In the genomic region with DNA sequence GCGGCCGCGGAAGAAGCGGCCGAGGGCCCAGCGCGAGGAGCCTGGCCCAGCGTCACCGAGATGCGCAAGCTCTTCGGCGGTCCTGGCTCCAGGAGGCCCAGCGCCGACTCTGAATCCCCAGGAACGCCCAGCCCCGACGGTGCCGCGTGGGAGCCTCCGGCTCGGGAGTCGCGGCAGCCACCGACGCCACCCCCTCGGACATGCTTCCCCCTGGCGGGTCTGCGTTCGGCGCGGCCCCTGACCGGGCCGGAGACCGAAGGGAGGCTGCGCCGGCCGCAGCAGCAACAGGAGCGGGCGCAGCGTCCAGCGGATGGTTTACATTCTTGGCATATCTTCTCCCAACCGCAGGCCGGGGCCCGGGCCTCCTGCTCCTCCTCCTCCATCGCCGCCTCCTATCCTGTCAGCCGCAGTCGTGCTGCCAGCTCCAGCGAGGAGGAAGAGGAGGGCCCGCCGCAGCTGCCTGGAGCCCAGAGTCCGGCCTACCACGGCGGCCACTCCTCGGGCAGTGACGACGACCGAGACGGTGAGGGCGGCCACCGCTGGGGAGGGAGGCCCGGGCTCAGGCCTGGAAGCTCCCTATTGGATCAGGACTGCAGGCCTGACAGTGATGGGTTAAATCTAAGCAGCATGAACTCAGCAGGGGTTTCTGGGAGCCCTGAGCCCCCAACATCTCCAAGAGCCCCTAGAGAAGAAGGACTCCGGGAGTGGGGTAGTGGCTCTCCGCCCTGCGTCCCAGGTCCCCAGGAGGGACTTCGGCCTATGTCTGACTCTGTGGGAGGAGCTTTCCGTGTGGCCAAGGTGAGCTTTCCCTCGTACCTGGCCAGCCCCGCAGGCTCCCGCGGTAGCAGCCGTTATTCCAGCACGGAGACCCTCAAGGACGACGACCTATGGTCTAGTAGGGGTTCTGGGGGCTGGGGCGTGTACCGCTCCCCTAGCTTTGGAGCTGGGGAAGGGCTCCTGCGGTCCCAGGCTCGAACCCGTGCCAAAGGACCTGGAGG, we compare ENCODE assay signal across 1 cellular context.
TF ChIP-seq lines count a peak whose summit lies in the region.

No MANE protein-coding gene starts in this region.

TF ChIP-seq in HepG2, 621 proteins besides CTCF, POLR2A, EP300 and RAD21 (continued from another document and continues in another):
- TF ChIP-seq MTF1 (CRISPR knock-in tag; IDR thresholded peaks at IDR 0.05) (0 out of 2 replicates have a peak, but pooled peaks have one; percentile 70), ZNF567 (CRISPR knock-in tag; IDR thresholded peaks at IDR 0.05; ENCODE audit: borderline replicate concordance) (no peak), ZBTB7B (CRISPR knock-in tag; IDR thresholded peaks at IDR 0.05) (0 out of 2 replicates have a peak, but pooled peaks have one; percentile 54), ZMYM2 (CRISPR knock-in tag; IDR thresholded peaks at IDR 0.05) (peak; percentile 46; the same call in 1 of the 2 replicates), YEATS2 (CRISPR knock-in tag; IDR thresholded peaks at IDR 0.05; ENCODE audit: borderline replicate concordance) (peak; percentile 76; the same call in 1 of the 2 replicates), NKX3-1 (CRISPR knock-in tag; IDR thresholded peaks at IDR 0.05) (peak; percentile 88), ZNF816 (CRISPR knock-in tag; IDR thresholded peaks at IDR 0.05; ENCODE audit: borderline replicate concordance) (peak; percentile 53; the same call in 1 of the 2 replicates), NFRKB (IDR thresholded peaks at IDR 0.05) (no peak), GATAD1 (CRISPR knock-in tag; IDR thresholded peaks at IDR 0.05) (peak; percentile 36; the same call in 1 of the 2 replicates), TSC22D2 (CRISPR knock-in tag; IDR thresholded peaks at IDR 0.05; ENCODE audit: borderline replicate concordance) (0 out of 2 replicates have a peak, but pooled peaks have one; percentile 37), ZNF160 (CRISPR knock-in tag; IDR thresholded peaks at IDR 0.05) (peak; percentile 79; the same call in 1 of the 2 replicates), STAG1 (CRISPR knock-in tag; IDR thresholded peaks at IDR 0.05) (peak; percentile 25), RBFOX2 (IDR thresholded peaks at IDR 0.05; ENCODE audit: low read depth, low read length) (peak; percentile 85), NONO (IDR thresholded peaks at IDR 0.05) (no peak), NONO (CRISPR knock-in tag; conservative IDR thresholded peaks at IDR 0.05) (peak; percentile 92), SP140L (CRISPR knock-in tag; IDR thresholded peaks at IDR 0.05; ENCODE audit: borderline replicate concordance) (no peak), FOSL1 (CRISPR knock-in tag; IDR thresholded peaks at IDR 0.05; ENCODE audit: borderline replicate concordance) (peak; percentile 21; the same call in 1 of the 2 replicates), PHF8 (CRISPR knock-in tag; IDR thresholded peaks at IDR 0.05) (peak; percentile 77; the same call in 1 of the 2 replicates), ELF3 (CRISPR knock-in tag; IDR thresholded peaks at IDR 0.05) (peak; percentile 87), ZNF629 (CRISPR knock-in tag; conservative IDR thresholded peaks at IDR 0.05) (0 out of 2 replicates have a peak, but pooled peaks have one; percentile 31), ZNF781 (CRISPR knock-in tag; IDR thresholded peaks at IDR 0.05; ENCODE audit: borderline replicate concordance, not compliant biosample characterization) (peak; percentile 85), SNRNP70 (IDR thresholded peaks at IDR 0.05; ENCODE audit: low read depth, low read length) (no peak), ZNF230 (CRISPR knock-in tag; IDR thresholded peaks at IDR 0.05) (0 out of 2 replicates have a peak, but pooled peaks have one; percentile 41), NR2F2 (IDR thresholded peaks at IDR 0.05; ENCODE audit: borderline replicate concordance, low read depth) (0 out of 2 replicates have a peak, but pooled peaks have one; percentile 4)
- TF ChIP-seq, protein P1, sequence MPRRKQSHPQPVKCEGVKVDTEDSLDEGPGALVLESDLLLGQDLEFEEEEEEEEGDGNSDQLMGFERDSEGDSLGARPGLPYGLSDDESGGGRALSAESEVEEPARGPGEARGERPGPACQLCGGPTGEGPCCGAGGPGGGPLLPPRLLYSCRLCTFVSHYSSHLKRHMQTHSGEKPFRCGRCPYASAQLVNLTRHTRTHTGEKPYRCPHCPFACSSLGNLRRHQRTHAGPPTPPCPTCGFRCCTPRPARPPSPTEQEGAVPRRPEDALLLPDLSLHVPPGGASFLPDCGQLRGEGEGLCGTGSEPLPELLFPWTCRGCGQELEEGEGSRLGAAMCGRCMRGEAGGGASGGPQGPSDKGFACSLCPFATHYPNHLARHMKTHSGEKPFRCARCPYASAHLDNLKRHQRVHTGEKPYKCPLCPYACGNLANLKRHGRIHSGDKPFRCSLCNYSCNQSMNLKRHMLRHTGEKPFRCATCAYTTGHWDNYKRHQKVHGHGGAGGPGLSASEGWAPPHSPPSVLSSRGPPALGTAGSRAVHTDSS (CRISPR knock-in tag; conservative IDR thresholded peaks at IDR 0.05), result 0 out of 2 replicates have a peak, but pooled peaks have one; percentile 45
- TF ChIP-seq, protein P2, sequence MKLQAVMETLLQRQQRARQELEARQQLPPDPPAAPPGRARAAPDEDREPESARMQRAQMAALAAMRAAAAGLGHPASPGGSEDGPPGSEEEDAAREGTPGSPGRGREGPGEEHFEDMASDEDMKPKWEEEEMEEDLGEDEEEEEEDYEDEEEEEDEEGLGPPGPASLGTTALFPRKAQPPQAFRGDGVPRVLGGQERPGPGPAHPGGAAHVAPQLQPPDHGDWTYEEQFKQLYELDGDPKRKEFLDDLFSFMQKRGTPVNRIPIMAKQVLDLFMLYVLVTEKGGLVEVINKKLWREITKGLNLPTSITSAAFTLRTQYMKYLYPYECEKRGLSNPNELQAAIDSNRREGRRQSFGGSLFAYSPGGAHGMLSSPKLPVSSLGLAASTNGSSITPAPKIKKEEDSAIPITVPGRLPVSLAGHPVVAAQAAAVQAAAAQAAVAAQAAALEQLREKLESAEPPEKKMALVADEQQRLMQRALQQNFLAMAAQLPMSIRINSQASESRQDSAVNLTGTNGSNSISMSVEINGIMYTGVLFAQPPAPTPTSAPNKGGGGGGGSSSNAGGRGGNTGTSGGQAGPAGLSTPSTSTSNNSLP (IDR thresholded peaks at IDR 0.05; ENCODE audit: low read depth, low read length), result 0 out of 2 replicates have a peak, but pooled peaks have one; percentile 10
- TF ChIP-seq, protein P3, sequence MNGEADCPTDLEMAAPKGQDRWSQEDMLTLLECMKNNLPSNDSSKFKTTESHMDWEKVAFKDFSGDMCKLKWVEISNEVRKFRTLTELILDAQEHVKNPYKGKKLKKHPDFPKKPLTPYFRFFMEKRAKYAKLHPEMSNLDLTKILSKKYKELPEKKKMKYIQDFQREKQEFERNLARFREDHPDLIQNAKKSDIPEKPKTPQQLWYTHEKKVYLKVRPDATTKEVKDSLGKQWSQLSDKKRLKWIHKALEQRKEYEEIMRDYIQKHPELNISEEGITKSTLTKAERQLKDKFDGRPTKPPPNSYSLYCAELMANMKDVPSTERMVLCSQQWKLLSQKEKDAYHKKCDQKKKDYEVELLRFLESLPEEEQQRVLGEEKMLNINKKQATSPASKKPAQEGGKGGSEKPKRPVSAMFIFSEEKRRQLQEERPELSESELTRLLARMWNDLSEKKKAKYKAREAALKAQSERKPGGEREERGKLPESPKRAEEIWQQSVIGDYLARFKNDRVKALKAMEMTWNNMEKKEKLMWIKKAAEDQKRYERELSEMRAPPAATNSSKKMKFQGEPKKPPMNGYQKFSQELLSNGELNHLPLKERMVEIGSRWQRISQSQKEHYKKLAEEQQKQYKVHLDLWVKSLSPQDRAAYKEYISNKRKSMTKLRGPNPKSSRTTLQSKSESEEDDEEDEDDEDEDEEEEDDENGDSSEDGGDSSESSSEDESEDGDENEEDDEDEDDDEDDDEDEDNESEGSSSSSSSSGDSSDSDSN (CRISPR knock-in tag; IDR thresholded peaks at IDR 0.05), result peak; percentile 99
- TF ChIP-seq, protein P4, sequence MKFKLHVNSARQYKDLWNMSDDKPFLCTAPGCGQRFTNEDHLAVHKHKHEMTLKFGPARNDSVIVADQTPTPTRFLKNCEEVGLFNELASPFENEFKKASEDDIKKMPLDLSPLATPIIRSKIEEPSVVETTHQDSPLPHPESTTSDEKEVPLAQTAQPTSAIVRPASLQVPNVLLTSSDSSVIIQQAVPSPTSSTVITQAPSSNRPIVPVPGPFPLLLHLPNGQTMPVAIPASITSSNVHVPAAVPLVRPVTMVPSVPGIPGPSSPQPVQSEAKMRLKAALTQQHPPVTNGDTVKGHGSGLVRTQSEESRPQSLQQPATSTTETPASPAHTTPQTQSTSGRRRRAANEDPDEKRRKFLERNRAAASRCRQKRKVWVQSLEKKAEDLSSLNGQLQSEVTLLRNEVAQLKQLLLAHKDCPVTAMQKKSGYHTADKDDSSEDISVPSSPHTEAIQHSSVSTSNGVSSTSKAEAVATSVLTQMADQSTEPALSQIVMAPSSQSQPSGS (CRISPR knock-in tag; IDR thresholded peaks at IDR 0.05), result peak; percentile 44; the same call in 1 of the 2 replicates
- TF ChIP-seq, protein P5, sequence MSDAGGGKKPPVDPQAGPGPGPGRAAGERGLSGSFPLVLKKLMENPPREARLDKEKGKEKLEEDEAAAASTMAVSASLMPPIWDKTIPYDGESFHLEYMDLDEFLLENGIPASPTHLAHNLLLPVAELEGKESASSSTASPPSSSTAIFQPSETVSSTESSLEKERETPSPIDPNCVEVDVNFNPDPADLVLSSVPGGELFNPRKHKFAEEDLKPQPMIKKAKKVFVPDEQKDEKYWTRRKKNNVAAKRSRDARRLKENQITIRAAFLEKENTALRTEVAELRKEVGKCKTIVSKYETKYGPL (CRISPR knock-in tag; IDR thresholded peaks at IDR 0.05), result peak; percentile 79; the same call in 1 of the 2 replicates
- TF ChIP-seq, protein P6, sequence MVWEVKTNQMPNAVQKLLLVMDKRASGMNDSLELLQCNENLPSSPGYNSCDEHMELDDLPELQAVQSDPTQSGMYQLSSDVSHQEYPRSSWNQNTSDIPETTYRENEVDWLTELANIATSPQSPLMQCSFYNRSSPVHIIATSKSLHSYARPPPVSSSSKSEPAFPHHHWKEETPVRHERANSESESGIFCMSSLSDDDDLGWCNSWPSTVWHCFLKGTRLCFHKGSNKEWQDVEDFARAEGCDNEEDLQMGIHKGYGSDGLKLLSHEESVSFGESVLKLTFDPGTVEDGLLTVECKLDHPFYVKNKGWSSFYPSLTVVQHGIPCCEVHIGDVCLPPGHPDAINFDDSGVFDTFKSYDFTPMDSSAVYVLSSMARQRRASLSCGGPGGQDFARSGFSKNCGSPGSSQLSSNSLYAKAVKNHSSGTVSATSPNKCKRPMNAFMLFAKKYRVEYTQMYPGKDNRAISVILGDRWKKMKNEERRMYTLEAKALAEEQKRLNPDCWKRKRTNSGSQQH (CRISPR knock-in tag; IDR thresholded peaks at IDR 0.05; ENCODE audit: low read depth), result no peak
- TF ChIP-seq, protein P7, sequence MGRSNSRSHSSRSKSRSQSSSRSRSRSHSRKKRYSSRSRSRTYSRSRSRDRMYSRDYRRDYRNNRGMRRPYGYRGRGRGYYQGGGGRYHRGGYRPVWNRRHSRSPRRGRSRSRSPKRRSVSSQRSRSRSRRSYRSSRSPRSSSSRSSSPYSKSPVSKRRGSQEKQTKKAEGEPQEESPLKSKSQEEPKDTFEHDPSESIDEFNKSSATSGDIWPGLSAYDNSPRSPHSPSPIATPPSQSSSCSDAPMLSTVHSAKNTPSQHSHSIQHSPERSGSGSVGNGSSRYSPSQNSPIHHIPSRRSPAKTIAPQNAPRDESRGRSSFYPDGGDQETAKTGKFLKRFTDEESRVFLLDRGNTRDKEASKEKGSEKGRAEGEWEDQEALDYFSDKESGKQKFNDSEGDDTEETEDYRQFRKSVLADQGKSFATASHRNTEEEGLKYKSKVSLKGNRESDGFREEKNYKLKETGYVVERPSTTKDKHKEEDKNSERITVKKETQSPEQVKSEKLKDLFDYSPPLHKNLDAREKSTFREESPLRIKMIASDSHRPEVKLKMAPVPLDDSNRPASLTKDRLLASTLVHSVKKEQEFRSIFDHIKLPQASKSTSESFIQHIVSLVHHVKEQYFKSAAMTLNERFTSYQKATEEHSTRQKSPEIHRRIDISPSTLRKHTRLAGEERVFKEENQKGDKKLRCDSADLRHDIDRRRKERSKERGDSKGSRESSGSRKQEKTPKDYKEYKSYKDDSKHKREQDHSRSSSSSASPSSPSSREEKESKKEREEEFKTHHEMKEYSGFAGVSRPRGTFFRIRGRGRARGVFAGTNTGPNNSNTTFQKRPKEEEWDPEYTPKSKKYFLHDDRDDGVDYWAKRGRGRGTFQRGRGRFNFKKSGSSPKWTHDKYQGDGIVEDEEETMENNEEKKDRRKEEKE (IDR thresholded peaks at IDR 0.05), result no peak
- TF ChIP-seq, protein P8, sequence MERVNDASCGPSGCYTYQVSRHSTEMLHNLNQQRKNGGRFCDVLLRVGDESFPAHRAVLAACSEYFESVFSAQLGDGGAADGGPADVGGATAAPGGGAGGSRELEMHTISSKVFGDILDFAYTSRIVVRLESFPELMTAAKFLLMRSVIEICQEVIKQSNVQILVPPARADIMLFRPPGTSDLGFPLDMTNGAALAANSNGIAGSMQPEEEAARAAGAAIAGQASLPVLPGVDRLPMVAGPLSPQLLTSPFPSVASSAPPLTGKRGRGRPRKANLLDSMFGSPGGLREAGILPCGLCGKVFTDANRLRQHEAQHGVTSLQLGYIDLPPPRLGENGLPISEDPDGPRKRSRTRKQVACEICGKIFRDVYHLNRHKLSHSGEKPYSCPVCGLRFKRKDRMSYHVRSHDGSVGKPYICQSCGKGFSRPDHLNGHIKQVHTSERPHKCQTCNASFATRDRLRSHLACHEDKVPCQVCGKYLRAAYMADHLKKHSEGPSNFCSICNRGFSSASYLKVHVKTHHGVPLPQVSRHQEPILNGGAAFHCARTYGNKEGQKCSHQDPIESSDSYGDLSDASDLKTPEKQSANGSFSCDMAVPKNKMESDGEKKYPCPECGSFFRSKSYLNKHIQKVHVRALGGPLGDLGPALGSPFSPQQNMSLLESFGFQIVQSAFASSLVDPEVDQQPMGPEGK (CRISPR knock-in tag; IDR thresholded peaks at IDR 0.05), result peak; percentile 73
- TF ChIP-seq, protein P9, sequence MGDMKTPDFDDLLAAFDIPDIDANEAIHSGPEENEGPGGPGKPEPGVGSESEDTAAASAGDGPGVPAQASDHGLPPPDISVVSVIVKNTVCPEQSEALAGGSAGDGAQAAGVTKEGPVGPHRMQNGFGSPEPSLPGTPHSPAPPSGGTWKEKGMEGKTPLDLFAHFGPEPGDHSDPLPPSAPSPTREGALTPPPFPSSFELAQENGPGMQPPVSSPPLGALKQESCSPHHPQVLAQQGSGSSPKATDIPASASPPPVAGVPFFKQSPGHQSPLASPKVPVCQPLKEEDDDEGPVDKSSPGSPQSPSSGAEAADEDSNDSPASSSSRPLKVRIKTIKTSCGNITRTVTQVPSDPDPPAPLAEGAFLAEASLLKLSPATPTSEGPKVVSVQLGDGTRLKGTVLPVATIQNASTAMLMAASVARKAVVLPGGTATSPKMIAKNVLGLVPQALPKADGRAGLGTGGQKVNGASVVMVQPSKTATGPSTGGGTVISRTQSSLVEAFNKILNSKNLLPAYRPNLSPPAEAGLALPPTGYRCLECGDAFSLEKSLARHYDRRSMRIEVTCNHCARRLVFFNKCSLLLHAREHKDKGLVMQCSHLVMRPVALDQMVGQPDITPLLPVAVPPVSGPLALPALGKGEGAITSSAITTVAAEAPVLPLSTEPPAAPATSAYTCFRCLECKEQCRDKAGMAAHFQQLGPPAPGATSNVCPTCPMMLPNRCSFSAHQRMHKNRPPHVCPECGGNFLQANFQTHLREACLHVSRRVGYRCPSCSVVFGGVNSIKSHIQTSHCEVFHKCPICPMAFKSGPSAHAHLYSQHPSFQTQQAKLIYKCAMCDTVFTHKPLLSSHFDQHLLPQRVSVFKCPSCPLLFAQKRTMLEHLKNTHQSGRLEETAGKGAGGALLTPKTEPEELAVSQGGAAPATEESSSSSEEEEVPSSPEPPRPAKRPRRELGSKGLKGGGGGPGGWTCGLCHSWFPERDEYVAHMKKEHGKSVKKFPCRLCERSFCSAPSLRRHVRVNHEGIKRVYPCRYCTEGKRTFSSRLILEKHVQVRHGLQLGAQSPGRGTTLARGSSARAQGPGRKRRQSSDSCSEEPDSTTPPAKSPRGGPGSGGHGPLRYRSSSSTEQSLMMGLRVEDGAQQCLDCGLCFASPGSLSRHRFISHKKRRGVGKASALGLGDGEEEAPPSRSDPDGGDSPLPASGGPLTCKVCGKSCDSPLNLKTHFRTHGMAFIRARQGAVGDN (CRISPR knock-in tag; IDR thresholded peaks at IDR 0.05), result peak; percentile 94
